In genomic region chr6:8065519-8065911, GRCh38 we compare ENCODE assay signal across 2 cellular contexts.
TF ChIP-seq lines count a peak whose summit lies in the region.

No MANE protein-coding gene starts in this region.

TF ChIP-seq in IMR-90, 13 proteins besides CTCF, POLR2A, EP300 and RAD21:
- TF ChIP-seq RCOR1 (IDR thresholded peaks at IDR 0.05; ENCODE audit: insufficient replicate concordance, low read length): peak; percentile 41
- no peak for TF ChIP-seq CEBPB (IDR thresholded peaks at IDR 0.05; ENCODE audit: low read depth, low read length)

TF ChIP-seq in H1, 55 proteins besides CTCF, POLR2A, EP300 and RAD21:
- no peak for TF ChIP-seq SUZ12 (IDR thresholded peaks at IDR 0.05; ENCODE audit: low read length)
- no peak for TF ChIP-seq KDM4A (IDR thresholded peaks at IDR 0.05; ENCODE audit: low read depth, low read length, severe bottlenecking)
- no peak for TF ChIP-seq KDM1A (IDR thresholded peaks at IDR 0.05; ENCODE audit: borderline replicate concordance, low read length)
- TF ChIP-seq HDAC6 (IDR thresholded peaks at IDR 0.05; ENCODE audit: low read depth, low read length): no peak
- TF ChIP-seq SP4 (IDR thresholded peaks at IDR 0.05; ENCODE audit: low read length): no peak
- no peak for TF ChIP-seq RBBP5 (IDR thresholded peaks at IDR 0.05; ENCODE audit: borderline replicate concordance, low read depth, low read length)
- no peak for TF ChIP-seq SP2 (IDR thresholded peaks at IDR 0.05; ENCODE audit: low read length)
- no peak for TF ChIP-seq TAF1 (IDR thresholded peaks at IDR 0.05; ENCODE audit: low read depth, low read length)
- no peak for TF ChIP-seq MAX (IDR thresholded peaks at IDR 0.05)
- TF ChIP-seq CHD1 (IDR thresholded peaks at IDR 0.05; ENCODE audit: low read depth, low read length): no peak
- TF ChIP-seq SIX5 (IDR thresholded peaks at IDR 0.05; ENCODE audit: low read depth, low read length): no peak
- TF ChIP-seq SRF (IDR thresholded peaks at IDR 0.05; ENCODE audit: low read depth, low read length): no peak
- no peak for TF ChIP-seq CHD7 (IDR thresholded peaks at IDR 0.05; ENCODE audit: insufficient replicate concordance, low read length)
- TF ChIP-seq CHD2 (IDR thresholded peaks at IDR 0.05; ENCODE audit: low read length): no peak
- no peak for TF ChIP-seq PHF8 (conservative IDR thresholded peaks at IDR 0.05; ENCODE audit: low read depth, low read length)
